8 cellular contexts compared by ENCODE assay signal in the genomic region with DNA sequence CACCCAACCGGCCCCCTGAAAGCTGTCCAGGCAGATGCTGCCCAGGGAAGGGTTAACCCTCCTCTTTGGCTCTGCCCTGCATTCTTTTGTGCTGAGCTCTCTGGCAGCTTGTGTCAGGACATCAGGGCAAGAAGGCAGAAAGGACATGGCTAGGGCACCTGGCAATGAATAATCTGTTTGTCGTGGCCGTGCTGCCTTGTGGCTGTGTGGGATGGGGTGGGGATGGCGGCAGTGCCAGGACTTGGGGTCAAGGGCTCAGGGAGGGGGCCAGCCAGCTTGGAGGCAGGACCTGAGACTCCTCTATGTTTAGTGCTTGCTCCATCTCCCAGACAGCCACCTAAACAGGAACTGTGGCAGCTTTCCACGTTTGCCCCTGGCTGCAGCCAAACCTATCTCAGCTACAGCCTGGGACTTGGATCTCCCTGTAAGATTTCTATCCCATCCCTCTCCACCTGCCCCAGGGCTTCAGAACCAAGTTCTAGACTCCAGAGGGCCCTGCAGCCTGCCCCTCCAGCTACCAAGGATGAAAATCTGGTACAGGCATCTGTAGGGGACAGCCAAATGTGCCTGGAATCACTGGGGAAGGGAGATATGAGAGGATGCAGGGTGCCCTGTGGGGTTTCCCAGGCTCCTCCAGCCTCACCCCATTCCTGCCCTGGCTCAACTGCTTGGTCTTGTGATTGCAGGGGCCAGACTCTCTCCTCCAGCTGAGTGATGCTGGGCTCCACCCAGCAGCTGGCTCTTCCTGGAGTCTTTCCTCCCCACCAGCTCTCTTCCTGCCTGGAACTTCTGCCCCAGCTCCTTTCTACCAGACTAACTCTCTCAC. TPM values are rescaled to one million over a fixed set of nuclear protein-coding genes. Genes with fewer than 3 reads are reported as not detected.
DNase-seq lines count a peak whose midpoint lies in the region; ATAC-seq and TF ChIP-seq lines count a peak whose summit lies in the region.

No MANE protein-coding gene starts in this region.

- peak overlapping the region; percentile 2 for H3K4me3 ChIP-seq in epithelial cell of proximal tubule (ENCODE audit: low read depth, low read length)
- no peak overlapping the region for H3K4me3 ChIP-seq in mucosa of rectum (ENCODE audit: low read length in 2 of 2)

- H3K9me3 Mint-ChIP-seq in activated CD4-positive, alpha-beta memory T cell treated with anti-CD3 and anti-CD28 coated beads, Interleukin-2, amount 10 ng/mL, durations not matched to agents 7 days and 5 days, result no peaks in the 10 kb centered on the region

- in situ Hi-C loops in GM13976 (cut with MboI; ENCODE audit: low sequenced_read_pairs, unreplicated experiment), result loop anchor here (25.0 kb wide), 1 partner anchor 226 kb away; a partner anchor contains a TSS

- H3K4me1 ChIP-seq in mucosa of rectum (ENCODE audit: control insufficient read depth in 2 of 2, insufficient read depth in 2 of 2, low read length in 2 of 2), result peaks cover 23 to 43% of the 10 kb centered on the region in 2 donors

- ATAC-seq in Right ventricle myocardium inferior, result peak; percentile 77
- ATAC-seq in GM18498 (IDR thresholded peaks at IDR 0.05; ENCODE audit: unreplicated experiment), result no peak

- POLR2A ChIA-PET in activated CD4-positive, alpha-beta memory T cell treated with anti-CD3 and anti-CD28 coated beads, Interleukin-2, amount 10 ng/mL, durations not matched to agents 7 days and 5 days (lab: Charles Lee), result no interaction called here

- no peaks in the 10 kb centered on the region for H3K4me1 Mint-ChIP-seq in activated CD4-positive, alpha-beta memory T cell treated with anti-CD3 and anti-CD28 coated beads, Interleukin-2, amount 10 ng/mL, durations not matched to agents 7 days and 5 days

- H3K9ac ChIP-seq in mucosa of rectum (ENCODE audit: low read depth in 1 of 2, low read length in 2 of 2), result peak overlapping the region; percentile 47 to 53

- no peaks in the 10 kb centered on the region for H3K27me3 Mint-ChIP-seq in activated CD4-positive, alpha-beta memory T cell treated with anti-CD3 and anti-CD28 coated beads, Interleukin-2, amount 10 ng/mL, durations not matched to agents 7 days and 5 days

- CTCF ChIA-PET in activated CD4-positive, alpha-beta memory T cell treated with anti-CD3 and anti-CD28 coated beads, Interleukin-2, amount 10 ng/mL, durations not matched to agents 7 days and 5 days (lab: Charles Lee), result no interaction called here

- no peak overlapping the region for H3K4me3 Mint-ChIP-seq in activated CD4-positive, alpha-beta memory T cell treated with anti-CD3 and anti-CD28 coated beads, Interleukin-2, amount 10 ng/mL, durations not matched to agents 7 days and 5 days

- no peak for TF ChIP-seq CTCF in epithelial cell of proximal tubule (conservative IDR thresholded peaks at IDR 0.05; ENCODE audit: low read depth, low read length)
- no peak for TF ChIP-seq CTCF in GM13976 (IDR thresholded peaks at IDR 0.05; ENCODE audit: borderline replicate concordance, control extremely low read depth, extremely low read depth, insufficient read depth, missing control alignments)

- H3K9me3 ChIP-seq in mucosa of rectum (ENCODE audit: control insufficient read depth in 2 of 2, low read length in 2 of 2), result no peaks in the 10 kb centered on the region

- H3K27ac Mint-ChIP-seq in activated CD4-positive, alpha-beta memory T cell treated with anti-CD3 and anti-CD28 coated beads, Interleukin-2, amount 10 ng/mL, durations not matched to agents 7 days and 5 days, result no peak overlapping the region

- H3K27me3 ChIP-seq in mucosa of rectum (ENCODE audit: control insufficient read depth in 2 of 2, insufficient read depth in 2 of 2, low read length in 2 of 2), result no peaks in the 10 kb centered on the region

- DNase-seq in Right ventricle myocardium inferior (ENCODE audit: missing footprints), result no peak
- DNase-seq in cardiac septum (ENCODE audit: low spot score), result no peak
- no peak for DNase-seq in epithelial cell of proximal tubule (ENCODE audit: low read depth)
- no peak for DNase-seq in activated CD4-positive, alpha-beta memory T cell treated with anti-CD3 and anti-CD28 coated beads, Interleukin-2, amount 10 ng/mL, durations not matched to agents 7 days and 5 days
- DNase-seq in activated T-cell treated with anti-CD3 and anti-CD28 coated beads for 4 hours, result no peak
- DNase-seq in GM13976 (ENCODE audit: low spot score), result no peak

- no peaks in the 10 kb centered on the region for H3K36me3 ChIP-seq in mucosa of rectum (ENCODE audit: control insufficient read depth in 2 of 2, insufficient read depth in 2 of 2, low read length in 2 of 2)

- H3K36me3 Mint-ChIP-seq in activated CD4-positive, alpha-beta memory T cell treated with anti-CD3 and anti-CD28 coated beads, Interleukin-2, amount 10 ng/mL, durations not matched to agents 7 days and 5 days (ENCODE audit: low read depth), result no peaks in the 10 kb centered on the region

- H3K27ac ChIP-seq in mucosa of rectum (ENCODE audit: low read depth in 2 of 2, low read length in 2 of 2), result peak overlapping the region; percentile 81 to 84

- intact Hi-C loops in Right ventricle myocardium inferior (cut with DNase I) (no loop called here), cardiac septum (cut with DNase I) (no loop called here)

RNA-seq across cellular contexts. Expression of a gene that starts 9.6 kb away (rescaled TPM):
- total RNA-seq in Right ventricle myocardium inferior, result 0.08 TPM
- not detected for total RNA-seq in cardiac septum
- total RNA-seq in epithelial cell of proximal tubule, result 0.06 and 0.07 TPM in 2 replicates
- total RNA-seq in activated CD4-positive, alpha-beta memory T cell treated with anti-CD3 and anti-CD28 coated beads, Interleukin-2, amount 10 ng/mL, durations not matched to agents 7 days and 5 days, result not detected

RNA-seq across cellular contexts. Expression of a gene that starts 31.5 kb away (rescaled TPM):
- total RNA-seq in Right ventricle myocardium inferior (64.6 TPM), cardiac septum (74.5 TPM), epithelial cell of proximal tubule (33.8 and 47.0 TPM in 2 replicates)
- 10 to 100 TPM; 62.4 to 63.8 TPM for total RNA-seq in activated CD4-positive, alpha-beta memory T cell treated with anti-CD3 and anti-CD28 coated beads, Interleukin-2, amount 10 ng/mL, durations not matched to agents 7 days and 5 days

RNA-seq across cellular contexts. Expression of a gene that starts 47.3 kb away (rescaled TPM):
- 0.51 TPM for total RNA-seq in Right ventricle myocardium inferior
- total RNA-seq in cardiac septum, result 1.2 TPM
- 0.06 TPM in 1 of 2 replicates, not detected in the other for total RNA-seq in epithelial cell of proximal tubule
- 100 to 1,000 TPM; 228 to 231 TPM for total RNA-seq in activated CD4-positive, alpha-beta memory T cell treated with anti-CD3 and anti-CD28 coated beads, Interleukin-2, amount 10 ng/mL, durations not matched to agents 7 days and 5 days

Comparison
In these comparisons a context has a peak if more than half of its experiments do, and no peak if none do; other contexts are left out.
1. RNA of a gene that starts 47.3 kb away (total RNA-seq): 228 to 231 TPM in activated CD4-positive, alpha-beta memory T cell treated with anti-CD3 and anti-CD28 coated beads, Interleukin-2, amount 10 ng/mL, durations not matched to agents 7 days and 5 days; 1.2 TPM in cardiac septum (single experiment), 0.51 TPM in Right ventricle myocardium inferior (single experiment) and 0.06 TPM in epithelial cell of proximal tubule; every median in the first group is over 100 times any median in the second.